8 cellular contexts compared by ENCODE assay signal in the genomic region with DNA sequence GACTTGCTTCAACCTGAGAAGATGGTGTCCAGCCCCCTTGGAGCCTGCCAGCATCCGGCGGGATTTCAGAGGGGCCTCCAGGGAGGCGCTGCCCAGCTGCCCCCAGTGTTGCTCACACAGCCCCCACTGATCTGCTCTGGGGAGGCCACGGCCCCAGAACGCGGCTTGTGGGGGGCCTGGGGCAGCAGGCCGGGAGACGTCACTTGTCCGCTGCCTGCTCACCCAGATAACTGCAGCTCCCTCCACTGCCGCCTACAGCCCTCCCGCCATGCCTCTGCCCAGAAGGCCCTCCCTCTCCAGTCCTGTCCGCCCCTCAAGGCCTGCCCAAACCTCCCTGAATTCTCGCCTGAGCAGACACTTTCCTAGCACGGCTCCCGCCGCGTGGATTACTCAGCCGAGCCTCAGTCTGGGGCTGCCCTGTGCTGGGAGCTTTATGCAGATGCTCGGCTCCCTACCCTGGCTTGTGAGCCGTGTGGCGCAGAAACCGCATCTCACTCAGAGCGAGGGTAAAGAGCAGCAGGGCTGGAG. TPM values are rescaled to one million over a fixed set of nuclear protein-coding genes. Genes with fewer than 3 reads are reported as not detected.
DNase-seq lines count a peak whose midpoint lies in the region; ATAC-seq, FAIRE-seq and TF ChIP-seq lines count a peak whose summit lies in the region.

No MANE protein-coding gene starts in this region.

- H3K9ac ChIP-seq in iPS-18a (ENCODE audit: low read length) = no peak overlapping the region

- peak overlapping the region; percentile 6 for H3K27ac Mint-ChIP-seq in activated naive CD4-positive, alpha-beta T cell treated with anti-CD3 and anti-CD28 coated beads for 36 hours

- peaks cover 7% of the 10 kb centered on the region for H3K36me3 Mint-ChIP-seq in activated naive CD4-positive, alpha-beta T cell treated with anti-CD3 and anti-CD28 coated beads for 36 hours (ENCODE audit: low read depth)

- H3K27me3 Mint-ChIP-seq in activated naive CD4-positive, alpha-beta T cell treated with anti-CD3 and anti-CD28 coated beads for 36 hours (ENCODE audit: low read depth) = peaks cover 31% of the 10 kb centered on the region

- CTCF ChIA-PET in activated naive CD4-positive, alpha-beta T cell treated with anti-CD3 and anti-CD28 coated beads for 36 hours (lab: Charles Lee) = interaction anchor here (0.6 to 2.0 kb wide), 5 partner anchors 24 to 339 kb away, joined by 3 to 11 read pairs (median 5); no protein-coding TSS in a partner anchor
- CTCF ChIA-PET in PC-9 (lab: Charles Lee) = interaction anchor here (0.6 kb wide), 1 partner anchor 246 kb away, joined by 3 read pairs; no protein-coding TSS in a partner anchor

- BruUV-seq in PC-9 (replicated peaks; lab: Mats Ljungman, UMichigan) = no TSS peak

- TF ChIP-seq CTCF in PC-9 (conservative IDR thresholded peaks at IDR 0.05) = no peak

- FAIRE-seq in RCC 7860 (lab: Jason Lieb, UNC) = no peak

- ATAC-seq in left cardiac atrium = peak; percentile 48 to 68
- ATAC-seq in left ventricle myocardium superior = no peak

- H3K9me3 ChIP-seq in iPS-18a (ENCODE audit: control insufficient read depth, low read depth, low read length) (no peaks in the 10 kb centered on the region), PC-9 (ENCODE audit: insufficient read depth, low read depth) (no peaks in the 10 kb centered on the region)

- H3K4me3 ChIP-seq in iPS-18a (ENCODE audit: low read length) = peak overlapping the region; percentile 56
- no peak overlapping the region for H3K4me3 ChIP-seq in PC-9

- no peak overlapping the region for H3K27ac ChIP-seq in iPS-18a (ENCODE audit: low read length)
- no peak overlapping the region for H3K27ac ChIP-seq in PC-9

- H3K4me3 Mint-ChIP-seq in activated naive CD4-positive, alpha-beta T cell treated with anti-CD3 and anti-CD28 coated beads for 36 hours = peak overlapping the region; percentile 78

- H3F3A ChIP-seq in PC-9 (ENCODE audit: insufficient read depth, low read depth) = peaks cover 10% of the 10 kb centered on the region; the same call in 1 of the 2 replicates

- H3K4me2 ChIP-seq in PC-9 = no peak overlapping the region

- H3K27me3 ChIP-seq in iPS-18a (ENCODE audit: control insufficient read depth, insufficient read depth, low read length) (peaks cover 55% of the 10 kb centered on the region), PC-9 (ENCODE audit: insufficient read depth, low read depth) (peaks cover 25% of the 10 kb centered on the region)

- DNase-seq in left cardiac atrium (peak; percentile 53), left ventricle myocardium superior (no peak), D341Med (ENCODE audit: low spot score) (no peak), PC-9 (no peak), RCC 7860 (ENCODE audit: low spot score) (no peak)
- DNase-seq in activated naive CD4-positive, alpha-beta T cell treated with anti-CD3 and anti-CD28 coated beads for 36 hours = peak; percentile 83
- DNase-seq in stimulated activated CD4-positive, alpha-beta T cell treated with anti-CD3 and anti-CD28 coated beads, Interleukin-2, amount 100 ng/mL, for 48 hours = peak; percentile 45 to 53

- POLR2A ChIA-PET in PC-9 (lab: Charles Lee; ENCODE audit: unreplicated experiment) = no interaction called here

- H3K9me2 ChIP-seq in PC-9 (ENCODE audit: insufficient read depth) = no peaks in the 10 kb centered on the region

- peaks cover 23% of the 10 kb centered on the region for H3K4me1 ChIP-seq in iPS-18a (ENCODE audit: control insufficient read depth, low read depth, low read length)
- peaks cover 9% of the 10 kb centered on the region for H3K4me1 ChIP-seq in PC-9 (replicated peaks; ENCODE audit: insufficient read depth)

- H3K36me3 ChIP-seq in iPS-18a (ENCODE audit: control insufficient read depth, low read depth, low read length) (no peaks in the 10 kb centered on the region), PC-9 (ENCODE audit: low read depth) (no peaks in the 10 kb centered on the region)

- H2AFZ ChIP-seq in PC-9 = no peak overlapping the region

- H3K79me2 ChIP-seq in PC-9 (ENCODE audit: low read depth) = peaks cover 10% of the 10 kb centered on the region

- no peaks in the 10 kb centered on the region for H4K20me1 ChIP-seq in PC-9 (ENCODE audit: insufficient read depth)

- peaks cover 30% of the 10 kb centered on the region for H3K4me1 Mint-ChIP-seq in activated naive CD4-positive, alpha-beta T cell treated with anti-CD3 and anti-CD28 coated beads for 36 hours (ENCODE audit: low read depth)

- no peaks in the 10 kb centered on the region for H3K9me3 Mint-ChIP-seq in activated naive CD4-positive, alpha-beta T cell treated with anti-CD3 and anti-CD28 coated beads for 36 hours

- intact Hi-C loops in left cardiac atrium (cut with DNase I) = no loop called here
- intact Hi-C loops in left ventricle myocardium superior (cut with micrococcal nuclease) = loop anchor here (10.0 kb wide), 1 partner anchor 211 kb away; the partner anchor contains the start of gene AHSG
- intact Hi-C loops in activated naive CD4-positive, alpha-beta T cell treated with anti-CD3 and anti-CD28 coated beads for 36 hours (cut with micrococcal nuclease) = loop anchor here (1.0 to 10.0 kb wide), 5 partner anchors 19 to 1003 kb away; partner anchors contain the start of genes DNAJB11, ETV5 and RFC4
- intact Hi-C loops in PC-9 (cut with micrococcal nuclease; ENCODE audit: unreplicated experiment) = loop anchor here (5.0 kb wide), 1 partner anchor 237 kb away; no protein-coding TSS in a partner anchor

RNA-seq across cellular contexts. Expression of gene ADIPOQ, which starts 17.2 kb away (rescaled TPM):
- total RNA-seq in left cardiac atrium (100 to 1,000 TPM; 125 to 192 TPM), left ventricle myocardium superior (4.0 TPM), PC-9 (2021) (not detected in 2 replicates)
- total RNA-seq in activated naive CD4-positive, alpha-beta T cell treated with anti-CD3 and anti-CD28 coated beads for 36 hours = not detected

RNA-seq across cellular contexts. Expression of gene RFC4, which starts 19.1 kb away (rescaled TPM):
- total RNA-seq in left cardiac atrium (10 to 100 TPM in 1 of 2 donors, 1 to 10 TPM in 1; 9.6 to 12.0 TPM), left ventricle myocardium superior (9.7 TPM), PC-9 (2021) (93.8 and 94.5 TPM in 2 replicates)
- 100 to 1,000 TPM; 135 to 136 TPM for total RNA-seq in activated naive CD4-positive, alpha-beta T cell treated with anti-CD3 and anti-CD28 coated beads for 36 hours

RNA-seq across cellular contexts. Expression of gene EIF4A2, which starts 42.0 kb away (rescaled TPM):
- total RNA-seq in left cardiac atrium (100 to 1,000 TPM; 260 to 342 TPM), left ventricle myocardium superior (455 TPM), PC-9 (2021) (446 and 618 TPM in 2 replicates)
- 100 to 1,000 TPM; 445 to 469 TPM for total RNA-seq in activated naive CD4-positive, alpha-beta T cell treated with anti-CD3 and anti-CD28 coated beads for 36 hours

Comparison
In these comparisons a context has a peak if more than half of its experiments do, and no peak if none do; other contexts are left out.
1. DNase-seq: peak in left cardiac atrium (single experiment), activated naive CD4-positive, alpha-beta T cell treated with anti-CD3 and anti-CD28 coated beads for 36 hours (single experiment) and stimulated activated CD4-positive, alpha-beta T cell treated with anti-CD3 and anti-CD28 coated beads, Interleukin-2, amount 100 ng/mL, for 48 hours (2 of 2); none in left ventricle myocardium superior (single experiment), D341Med (single experiment), PC-9 (0 of 2) and RCC 7860 (single experiment).
2. RNA of gene ADIPOQ, which starts 17.2 kb away (total RNA-seq): 125 to 192 TPM in left cardiac atrium; 4.0 TPM in left ventricle myocardium superior (single experiment), not detected in activated naive CD4-positive, alpha-beta T cell treated with anti-CD3 and anti-CD28 coated beads for 36 hours and not detected in PC-9; every median in the first group is over 10 times any median in the second.
3. intact Hi-C loops: an anchor here in left ventricle myocardium superior (10.0 kb wide), activated naive CD4-positive, alpha-beta T cell treated with anti-CD3 and anti-CD28 coated beads for 36 hours (1.0 to 10.0 kb wide) and PC-9 (5.0 kb wide); none called in left cardiac atrium.